ENCODE assay signal across 18 cellular contexts in the genomic region with DNA sequence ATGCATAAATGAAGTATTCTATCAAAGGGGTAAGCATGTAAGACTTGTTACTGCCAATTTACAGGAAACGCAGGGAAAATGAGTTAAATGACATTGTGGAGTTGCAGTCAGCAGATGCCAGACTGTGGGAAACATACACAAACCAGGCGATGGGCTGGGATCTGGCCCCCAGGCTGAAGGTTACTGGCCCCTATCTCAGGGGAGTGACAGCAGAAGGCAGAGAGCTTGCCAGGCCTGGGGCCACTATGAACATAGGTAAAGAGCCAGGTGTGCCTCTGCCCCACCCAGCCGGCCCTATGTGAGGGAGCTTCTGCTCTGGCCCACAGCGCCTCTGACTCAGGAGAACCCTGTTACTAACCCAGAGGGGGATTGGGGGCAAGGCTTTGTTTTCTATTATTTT. TPM values are rescaled to one million over a fixed set of nuclear protein-coding genes. Genes with fewer than 3 reads are reported as not detected.
DNase-seq lines count a peak whose midpoint lies in the region; ATAC-seq and TF ChIP-seq lines count a peak whose summit lies in the region.
"Had no signal": no experiment of that assay in that cellular context is flagged by ENCODE, and none has a peak within 500 bp of the region (broad histone marks: within the 10 kb centered on the region; RNA-seq: fewer than 3 reads in every experiment).

No MANE protein-coding gene starts in this region.

- H3K9me3 Mint-ChIP-seq in natural killer cell treated with Interleukin-12 subunit alpha and Interleukin-12 subunit beta and Interleukin-15 and Interleukin-18, amount 100 ng/mL, for 72 hours: no peaks in the 10 kb centered on the region
- H3K9me3 Mint-ChIP-seq in natural killer cell (no peaks in the 10 kb centered on the region), neural progenitor cell (no peaks in the 10 kb centered on the region)
- H3K9me3 Mint-ChIP-seq: H9 had no signal

- H3K4me1 Mint-ChIP-seq in natural killer cell treated with Interleukin-12 subunit alpha and Interleukin-12 subunit beta and Interleukin-15 and Interleukin-18, amount 100 ng/mL, for 72 hours (ENCODE audit: low read depth in 2 of 2): peaks cover 0 to 4% of the 10 kb centered on the region in 2 donors
- no peaks in the 10 kb centered on the region for H3K4me1 Mint-ChIP-seq in natural killer cell
- peaks cover 5% of the 10 kb centered on the region for H3K4me1 Mint-ChIP-seq in neural progenitor cell
- H3K4me1 Mint-ChIP-seq: CD4-positive, alpha-beta memory T cell had no signal

- no peak overlapping the region for H3K4me3 Mint-ChIP-seq in natural killer cell treated with Interleukin-12 subunit alpha and Interleukin-12 subunit beta and Interleukin-15 and Interleukin-18, amount 100 ng/mL, for 72 hours
- H3K4me3 Mint-ChIP-seq in natural killer cell (no peak overlapping the region), neural progenitor cell (no peak overlapping the region)
- H3K4me3 Mint-ChIP-seq: CD4-positive, alpha-beta memory T cell; H9 had no signal

- H3K9me3 ChIP-seq in mucosa of descending colon: no peaks in the 10 kb centered on the region
- no peaks in the 10 kb centered on the region for H3K9me3 ChIP-seq in upper lobe of right lung
- H3K9me3 ChIP-seq in neural progenitor cell (ENCODE audit: low read depth): no peaks in the 10 kb centered on the region
- H3K9me3 ChIP-seq: A549 had no signal

- no peaks in the 10 kb centered on the region for H3K36me3 ChIP-seq in mucosa of descending colon (ENCODE audit: low read depth)
- no peaks in the 10 kb centered on the region for H3K36me3 ChIP-seq in upper lobe of right lung
- no peaks in the 10 kb centered on the region for H3K36me3 ChIP-seq in neural progenitor cell

- no peak for TF ChIP-seq CTCF in natural killer cell (IDR thresholded peaks at IDR 0.05)
- TF ChIP-seq CTCF in mucosa of descending colon (IDR thresholded peaks at IDR 0.05): no peak
- TF ChIP-seq CTCF in upper lobe of right lung (IDR thresholded peaks at IDR 0.05): no peak
- no peak for TF ChIP-seq CTCF in neural progenitor cell (IDR thresholded peaks at IDR 0.05)

- H3K27ac Mint-ChIP-seq in natural killer cell treated with Interleukin-12 subunit alpha and Interleukin-12 subunit beta and Interleukin-15 and Interleukin-18, amount 100 ng/mL, for 72 hours: no peak overlapping the region
- H3K27ac Mint-ChIP-seq in natural killer cell (no peak overlapping the region), neural progenitor cell (no peak overlapping the region)

- H3K27me3 ChIP-seq in upper lobe of right lung: no peaks in the 10 kb centered on the region
- no peaks in the 10 kb centered on the region for H3K27me3 ChIP-seq in neural progenitor cell

- no peak overlapping the region for H3K4me3 ChIP-seq in mucosa of descending colon
- no peak overlapping the region for H3K4me3 ChIP-seq in upper lobe of right lung
- no peak overlapping the region for H3K4me3 ChIP-seq in neural progenitor cell
- H3K4me3 ChIP-seq: A549 had no signal

- no peaks in the 10 kb centered on the region for H3K79me2 ChIP-seq in neural progenitor cell (ENCODE audit: low read depth)

- no peak overlapping the region for H2AFZ ChIP-seq in neural progenitor cell (replicated peaks)

- intact Hi-C loops in natural killer cell (cut with micrococcal nuclease): no loop called here
- intact Hi-C loops in mucosa of descending colon (cut with DNase I, micrococcal nuclease): no loop called here
- intact Hi-C loops in posterior vena cava (cut with DNase I): no loop called here
- intact Hi-C loops in upper lobe of right lung (cut with DNase I): no loop called here

- H3K27ac ChIP-seq in upper lobe of right lung: no peak overlapping the region
- no peak overlapping the region for H3K27ac ChIP-seq in neural progenitor cell
- H3K27ac ChIP-seq: 22Rv1, A549, C4-2B had no signal

- no peak for ATAC-seq in natural killer cell treated with Interleukin-12 subunit alpha and Interleukin-12 subunit beta and Interleukin-15 and Interleukin-18, amount 100 ng/mL, for 72 hours
- no peak for ATAC-seq in natural killer cell
- ATAC-seq in mucosa of descending colon: peak; percentile 47
- no peak for ATAC-seq in upper lobe of right lung
- ATAC-seq: A549 had no signal

- H4K20me1 ChIP-seq in neural progenitor cell (ENCODE audit: low read depth): no peaks in the 10 kb centered on the region

- H3K27me3 Mint-ChIP-seq in natural killer cell treated with Interleukin-12 subunit alpha and Interleukin-12 subunit beta and Interleukin-15 and Interleukin-18, amount 100 ng/mL, for 72 hours: peaks cover 0 to 14% of the 10 kb centered on the region in 2 donors
- peaks cover 14 to 20% of the 10 kb centered on the region in 2 donors for H3K27me3 Mint-ChIP-seq in natural killer cell (ENCODE audit: low read depth in 2 of 2)
- peaks cover under 1% of the 10 kb centered on the region for H3K27me3 Mint-ChIP-seq in neural progenitor cell (ENCODE audit: insufficient read depth, low read depth)

- no peaks in the 10 kb centered on the region for H3F3A ChIP-seq in neural progenitor cell (ENCODE audit: low read depth)

- no peaks in the 10 kb centered on the region for H3K4me1 ChIP-seq in mucosa of descending colon (ENCODE audit: low read depth)
- no peaks in the 10 kb centered on the region for H3K4me1 ChIP-seq in upper lobe of right lung
- no peaks in the 10 kb centered on the region for H3K4me1 ChIP-seq in neural progenitor cell
- H3K4me1 ChIP-seq: A549 had no signal

- H3K36me3 Mint-ChIP-seq in natural killer cell treated with Interleukin-12 subunit alpha and Interleukin-12 subunit beta and Interleukin-15 and Interleukin-18, amount 100 ng/mL, for 72 hours: no peaks in the 10 kb centered on the region
- H3K36me3 Mint-ChIP-seq in natural killer cell (no peaks in the 10 kb centered on the region), neural progenitor cell (peaks cover 2% of the 10 kb centered on the region)

- no peak overlapping the region for H3K9ac ChIP-seq in neural progenitor cell

- H3K4me2 ChIP-seq in neural progenitor cell: no peak overlapping the region
- H3K4me2 ChIP-seq: A549 had no signal

- peak; percentile 5 for DNase-seq in natural killer cell treated with Interleukin-12 subunit alpha and Interleukin-12 subunit beta and Interleukin-15 and Interleukin-18, amount 100 ng/mL, for 72 hours (ENCODE audit: low spot score)
- no peak for DNase-seq in natural killer cell
- peak in 1 of 3 donors; percentile 29 for DNase-seq in mucosa of descending colon
- peak; percentile 23 for DNase-seq in posterior vena cava (ENCODE audit: low spot score)
- DNase-seq in upper lobe of right lung: peak; percentile 23
- DNase-seq in neural progenitor cell (ENCODE audit: low spot score): no peak
- no peak for DNase-seq in activated CD8-positive, alpha-beta memory T cell treated with anti-CD3 and anti-CD28 coated beads, Interleukin-2, amount 50 U/mL, for 48 hours
- no peak for DNase-seq in HT-29 (ENCODE audit: low spot score)
- DNase-seq: AML-193; CD4-positive, alpha-beta memory T cell; DMS153; DMS79; GDM1; H9 had no signal

RNA-seq across cellular contexts. Expression of gene SLC25A1, which starts 26.1 kb away (rescaled TPM):
- total RNA-seq in natural killer cell treated with Interleukin-12 subunit alpha and Interleukin-12 subunit beta and Interleukin-15 and Interleukin-18, amount 100 ng/mL, for 72 hours: 10 to 100 TPM; 44.5 to 44.7 TPM
- total RNA-seq in natural killer cell (10 to 100 TPM; 24.8 to 29.6 (median 26.9) TPM), mucosa of descending colon (100 to 1,000 TPM in 2 of 3 donors, 10 to 100 TPM in 1; 88.3 to 165 (median 135) TPM), posterior vena cava (10 to 100 TPM; 46.2 to 47.8 TPM), upper lobe of right lung (63.0 TPM), neural progenitor cell (ENCODE audit: low replicate concordance) (28.6 and 97.0 TPM in 2 replicates)
- total RNA-seq in HT-29 (2014; rRNA removed; shearing (Covaris generic)): 462 and 466 TPM in 2 replicates

RNA-seq across cellular contexts. Expression of gene GSC2, which starts 54.5 kb away (rescaled TPM):
- total RNA-seq in natural killer cell treated with Interleukin-12 subunit alpha and Interleukin-12 subunit beta and Interleukin-15 and Interleukin-18, amount 100 ng/mL, for 72 hours: not detected
- total RNA-seq in natural killer cell (not detected), mucosa of descending colon (not detected), posterior vena cava (not detected), upper lobe of right lung (not detected), neural progenitor cell (ENCODE audit: low replicate concordance) (not detected in 2 replicates)
- not detected in 2 replicates for total RNA-seq in HT-29 (2014; rRNA removed; shearing (Covaris generic))
- total RNA-seq: CD4-positive, alpha-beta memory T cell; Daoy had no signal

Comparison
In these comparisons a context has a peak if more than half of its experiments do, and no peak if none do; other contexts are left out.
1. DNase-seq: peak in natural killer cell treated with Interleukin-12 subunit alpha and Interleukin-12 subunit beta and Interleukin-15 and Interleukin-18, amount 100 ng/mL, for 72 hours (single experiment), posterior vena cava (single experiment) and upper lobe of right lung (single experiment); none in natural killer cell (single experiment), neural progenitor cell (single experiment), activated CD8-positive, alpha-beta memory T cell treated with anti-CD3 and anti-CD28 coated beads, Interleukin-2, amount 50 U/mL, for 48 hours (single experiment) and HT-29 (single experiment).